ENCODE assay signal across 19 cellular contexts in genomic region chr5:33322632-33323031, GRCh38.
DNase-seq lines count a peak whose midpoint lies in the region; ATAC-seq and TF ChIP-seq lines count a peak whose summit lies in the region.
"Had no signal": no experiment of that assay in that cellular context is flagged by ENCODE, and none has a peak within 500 bp of the region (broad histone marks: within the 10 kb centered on the region; RNA-seq: fewer than 3 reads in every experiment).

No MANE protein-coding gene starts in this region.

- intact Hi-C loops in ascending aorta (cut with DNase I) = no loop called here
- intact Hi-C loops in left ventricle myocardium inferior (cut with micrococcal nuclease) = no loop called here

- no peak overlapping the region for H3K9ac ChIP-seq in skeletal muscle tissue (ENCODE audit: low read depth in 1 of 3, low read length in 3 of 3)

- H3K36me3 ChIP-seq in ascending aorta (no peaks in the 10 kb centered on the region), left ventricle myocardium inferior (no peaks in the 10 kb centered on the region), skeletal muscle tissue (ENCODE audit: control insufficient read depth in 3 of 3, insufficient read depth in 3 of 3, low read length in 3 of 3) (no peaks in the 10 kb centered on the region)

- H3K4me1 ChIP-seq in ascending aorta (peaks cover 3 to 10% of the 10 kb centered on the region in 2 donors), left ventricle myocardium inferior (no peaks in the 10 kb centered on the region), skeletal muscle tissue (ENCODE audit: control insufficient read depth in 3 of 3, insufficient read depth in 3 of 3, low read length in 3 of 3) (peaks cover 0 to 6% (median 3%) of the 10 kb centered on the region in 3 donors)

- H3K4me3 ChIP-seq in AG10803 (ENCODE audit: low read length) (no peak overlapping the region), ascending aorta (no peak overlapping the region), left ventricle myocardium inferior (no peak overlapping the region), skeletal muscle tissue (ENCODE audit: low read length in 3 of 3) (no peak overlapping the region)
- H3K4me3 ChIP-seq: A549, GM12878 had no signal

- H3K9me3 ChIP-seq in ascending aorta = no peaks in the 10 kb centered on the region
- no peaks in the 10 kb centered on the region for H3K9me3 ChIP-seq in left ventricle myocardium inferior (replicated peaks)
- no peaks in the 10 kb centered on the region for H3K9me3 ChIP-seq in skeletal muscle tissue (ENCODE audit: control insufficient read depth in 3 of 3, low read length in 3 of 3)
- H3K9me3 ChIP-seq: A549 had no signal

- H3K27ac ChIP-seq in ascending aorta = peak overlapping the region; percentile 38 to 50
- H3K27ac ChIP-seq in left ventricle myocardium inferior (replicated peaks) = peak overlapping the region; percentile 59
- peak overlapping the region; percentile 9 for H3K27ac ChIP-seq in skeletal muscle tissue (ENCODE audit: low read depth, low read length)
- H3K27ac ChIP-seq: A549, C4-2B had no signal

- TF ChIP-seq CTCF in AG10803 (conservative IDR thresholded peaks at IDR 0.05; ENCODE audit: low read length) (no peak), ascending aorta (IDR thresholded peaks at IDR 0.05) (no peak), left ventricle myocardium inferior (IDR thresholded peaks at IDR 0.05; ENCODE audit: borderline replicate concordance) (no peak)

- no peak for ATAC-seq in GM21515 (IDR thresholded peaks at IDR 0.05; ENCODE audit: unreplicated experiment)
- ATAC-seq in HG02981 (IDR thresholded peaks at IDR 0.05; ENCODE audit: unreplicated experiment) = no peak
- ATAC-seq: A549, GM12878 had no signal

- H3K27me3 ChIP-seq in ascending aorta = no peaks in the 10 kb centered on the region
- H3K27me3 ChIP-seq in left ventricle myocardium inferior (ENCODE audit: low read depth) = no peaks in the 10 kb centered on the region
- no peaks in the 10 kb centered on the region for H3K27me3 ChIP-seq in skeletal muscle tissue (ENCODE audit: control insufficient read depth in 3 of 3, insufficient read depth in 3 of 3, low read length in 3 of 3)

- peak; percentile 42 for DNase-seq in AG10803 (ENCODE audit: low read depth)
- no peak for DNase-seq in ascending aorta (ENCODE audit: low spot score in 2 of 2)
- DNase-seq in left ventricle myocardium inferior = no peak
- DNase-seq in NCI-H774 (lab: John Stamatoyannopoulos, UW) = no peak
- DNase-seq: DMS 273 treated with DMSO at 0.1 percent for 48 hours, GDM1, GOT3, KG1, NCI-H1048, NCI-H146, NCI-H2081 treated with DMSO at 0.1 percent for 48 hours, NCI-H524, OCI-M1 had no signal

Comparison
In these comparisons a context has a peak if more than half of its experiments do, and no peak if none do; other contexts are left out.
1. H3K27ac ChIP-seq: peak in every context shown above with its lines; median percentile 59 in left ventricle myocardium inferior; 44 in ascending aorta; 9 in skeletal muscle tissue.